8 cellular contexts compared by ENCODE assay signal in genomic region chr14:23009939-23010718, GRCh38. TPM values are rescaled to one million over a fixed set of nuclear protein-coding genes. Genes with fewer than 3 reads are reported as not detected.
DNase-seq lines count a peak whose midpoint lies in the region; ATAC-seq and TF ChIP-seq lines count a peak whose summit lies in the region.

Gene C14orf93, minus strand, starts transcription at chr14:23010143. Its CDS starts 11,120 bp downstream, at chr14:22999023.

- H3K4me3 Mint-ChIP-seq in immature natural killer cell = peak within 1 kb of the TSS; percentile 95 to 100 (median 97)

- H3K9me3 Mint-ChIP-seq in immature natural killer cell = no peaks in the 10 kb centered on the region

- peaks cover 0 to 5% of the 10 kb centered on the region in 2 donors for H3K4me1 ChIP-seq in breast epithelium

- H3K4me1 Mint-ChIP-seq in immature natural killer cell = peaks cover 45 to 50% of the 10 kb centered on the region in 2 donors

- peak within 1 kb of the TSS; percentile 92 to 99 (median 97) for H3K27ac Mint-ChIP-seq in immature natural killer cell

- ATAC-seq in GM21717 (IDR thresholded peaks at IDR 0.05; ENCODE audit: unreplicated experiment) = no peak

- no peaks in the 10 kb centered on the region for H3K27me3 ChIP-seq in WERI-Rb-1 (ENCODE audit: insufficient read depth, low read depth, severe bottlenecking)
- H3K27me3 ChIP-seq in breast epithelium = no peaks in the 10 kb centered on the region

- intact Hi-C loops in breast epithelium (cut with DNase I; ENCODE audit: low total_unique reads) = no loop called here

- H3K27me3 Mint-ChIP-seq in immature natural killer cell (ENCODE audit: low read depth in 3 of 3) = peaks cover 2 to 12% (median 7%) of the 10 kb centered on the region in 3 donors

- no peaks in the 10 kb centered on the region for H3K36me3 Mint-ChIP-seq in immature natural killer cell

- DNase-seq in COR-L47 (lab: John Stamatoyannopoulos, UW) (peak; percentile 64), HFF-Myc (ENCODE audit: extremely low read depth, low read depth) (no peak), NCI-H2171 treated with DMSO at 0.1 percent for 48 hours (lab: John Stamatoyannopoulos, UW) (peak; percentile 95), WERI-Rb-1 (peak; percentile 84), breast epithelium (ENCODE audit: low spot score in 2 of 2) (peak; percentile 70 to 82), immature natural killer cell (peak; percentile 66 to 73 (median 72)), smooth muscle cell of the brain vasculature (ENCODE audit: low read depth, low spot score) (peak; percentile 37)

- H3K36me3 ChIP-seq in WERI-Rb-1 (no peaks in the 10 kb centered on the region), breast epithelium (no peaks in the 10 kb centered on the region)

- TF ChIP-seq CTCF in HFF-Myc (IDR thresholded peaks at IDR 0.05; ENCODE audit: low read depth, low read length, missing control alignments) (no peak), WERI-Rb-1 (IDR thresholded peaks at IDR 0.05; ENCODE audit: low read depth, low read length) (no peak), breast epithelium (IDR thresholded peaks at IDR 0.05) (no peak)

- H3K9me3 ChIP-seq in WERI-Rb-1 (ENCODE audit: severe bottlenecking) = no peaks in the 10 kb centered on the region
- H3K9me3 ChIP-seq in breast epithelium = no peaks in the 10 kb centered on the region

- H3K27ac ChIP-seq in WERI-Rb-1 = peak within 1 kb of the TSS; percentile 89
- peak within 1 kb of the TSS; percentile 90 to 92 for H3K27ac ChIP-seq in breast epithelium

- TF ChIP-seq POLR2A in breast epithelium (IDR thresholded peaks at IDR 0.05) = no peak

- peak within 1 kb of the TSS; percentile 41 for H3K4me3 ChIP-seq in HFF-Myc (replicated peaks; ENCODE audit: low read depth, low read length)
- peak within 1 kb of the TSS; percentile 58 for H3K4me3 ChIP-seq in WERI-Rb-1 (ENCODE audit: low read depth, low read length)
- H3K4me3 ChIP-seq in breast epithelium = peak within 1 kb of the TSS; percentile 47 to 78 (median 56)

RNA-seq across cellular contexts. Expression of gene C14orf93, which starts in this region (rescaled TPM):
- 10 to 100 TPM; 10.8 to 24.1 (median 19.4) TPM for total RNA-seq in breast epithelium
- 1 to 10 TPM; 3.4 to 9.8 (median 5.0) TPM for polyA plus RNA-seq in immature natural killer cell
